In genomic region chr7:139991911-139992310, GRCh38 we compare ENCODE assay signal across 20 cellular contexts.
A peak's percentile ranks its signal among the peaks of the same experiment; 100 is the strongest.
DNase-seq lines count a peak whose midpoint lies in the region; ATAC-seq, FAIRE-seq and TF ChIP-seq lines count a peak whose summit lies in the region.
"Had no signal": no experiment of that assay in that cellular context is flagged by ENCODE, and none has a peak within 500 bp of the region (broad histone marks: within the 10 kb centered on the region; RNA-seq: fewer than 3 reads in every experiment).

No MANE protein-coding gene starts in this region.

- no peaks in the 10 kb centered on the region for H3K9me3 ChIP-seq in HepG2 (ENCODE audit: low read length)
- no peaks in the 10 kb centered on the region for H3K9me3 ChIP-seq in right lobe of liver
- no peaks in the 10 kb centered on the region for H3K9me3 ChIP-seq in neuronal stem cell (replicated peaks in 1 of 2; ENCODE audit: control insufficient read depth in 2 of 2, insufficient read depth in 1 of 2, low read depth in 1 of 2, low read length in 2 of 2)
- H3K9me3 ChIP-seq in mesenchymal stem cell (ENCODE audit: control insufficient read depth, low read length) = no peaks in the 10 kb centered on the region
- H3K9me3 ChIP-seq: A549 had no signal

- no peaks in the 10 kb centered on the region for H3K79me1 ChIP-seq in neuronal stem cell (ENCODE audit: low read depth, low read length)
- H3K79me1 ChIP-seq in mesenchymal stem cell (replicated peaks; ENCODE audit: low read length, poor library complexity, severe bottlenecking) = no peaks in the 10 kb centered on the region

- H3K36me3 ChIP-seq in HepG2 (replicated peaks in 1 of 2; ENCODE audit: control insufficient read depth in 1 of 2, insufficient read depth in 2 of 2, low read length in 2 of 2) = no peaks in the 10 kb centered on the region
- no peaks in the 10 kb centered on the region for H3K36me3 ChIP-seq in right lobe of liver
- H3K36me3 ChIP-seq in neuronal stem cell (replicated peaks in 1 of 2; ENCODE audit: control insufficient read depth in 2 of 2, insufficient read depth in 2 of 2, low read length in 2 of 2) = no peaks in the 10 kb centered on the region
- H3K36me3 ChIP-seq in mesenchymal stem cell (ENCODE audit: control insufficient read depth in 1 of 2, insufficient read depth in 2 of 2, low read depth in 1 of 2, low read length in 2 of 2) = no peaks in the 10 kb centered on the region

- H3K23ac ChIP-seq in neuronal stem cell (ENCODE audit: low read depth, low read length, poor library complexity) = no peak overlapping the region
- no peak overlapping the region for H3K23ac ChIP-seq in mesenchymal stem cell (ENCODE audit: low read length in 2 of 2)

- H3K4me3 ChIP-seq in HepG2 (replicated peaks in 1 of 3; ENCODE audit: insufficient read depth in 1 of 3, low read depth in 2 of 3, low read length in 3 of 3) (no peak overlapping the region), right lobe of liver (no peak overlapping the region), neuronal stem cell (ENCODE audit: low read length in 2 of 2) (no peak overlapping the region), mesenchymal stem cell (ENCODE audit: insufficient read depth in 1 of 2, low read depth in 1 of 2, low read length in 2 of 2) (no peak overlapping the region)
- H3K4me3 ChIP-seq: A549, GM23338 had no signal

- H3K27me3 Mint-ChIP-seq in chondrocyte (ENCODE audit: low read depth) = peaks cover 4% of the 10 kb centered on the region
- H3K27me3 Mint-ChIP-seq: CD4-positive, CD25-positive, alpha-beta regulatory T cell; CD8-positive, alpha-beta memory T cell; IgD-negative memory B cell had no signal

- no peak overlapping the region for H3K4ac ChIP-seq in neuronal stem cell (ENCODE audit: low read length)
- no peak overlapping the region for H3K4ac ChIP-seq in mesenchymal stem cell (ENCODE audit: low read depth in 1 of 2, low read length in 2 of 2)

- no peak overlapping the region for H3K27ac ChIP-seq in HepG2 (ENCODE audit: extremely low read length, insufficient read depth, low read length)
- H3K27ac ChIP-seq in right lobe of liver = no peak overlapping the region
- H3K27ac ChIP-seq in neuronal stem cell (replicated peaks; ENCODE audit: low read length) = no peak overlapping the region
- no peak overlapping the region for H3K27ac ChIP-seq in mesenchymal stem cell (ENCODE audit: low read length, poor library complexity, severe bottlenecking)
- H3K27ac ChIP-seq: 22Rv1, HL-60 had no signal

- FAIRE-seq in HepG2 (lab: Jason Lieb, UNC) (no peak), D721Med (lab: Jason Lieb, UNC) (no peak)
- FAIRE-seq: A549, G401.6, GM12891, H54 had no signal

- H2BK12ac ChIP-seq in neuronal stem cell (ENCODE audit: low read length) (no peak overlapping the region), mesenchymal stem cell (ENCODE audit: low read length in 2 of 2) (no peak overlapping the region)

- no peaks in the 10 kb centered on the region for H3K79me2 ChIP-seq in HepG2 (ENCODE audit: insufficient read depth, low read length)

- H4K8ac ChIP-seq in neuronal stem cell (ENCODE audit: low read depth, low read length) (no peak overlapping the region), mesenchymal stem cell (ENCODE audit: low read length) (no peak overlapping the region)

- no peak overlapping the region for H2BK15ac ChIP-seq in neuronal stem cell (ENCODE audit: low read length)
- H2BK15ac ChIP-seq in mesenchymal stem cell (ENCODE audit: low read depth, poor library complexity, severe bottlenecking) = no peak overlapping the region

- WGBS in HepG2 (ENCODE audit: low lambda C conversion rate) = 44% methylated on average over 4 of the region's 6 CpGs
- WGBS in right lobe of liver (ENCODE audit: insufficient coverage, low coverage, low lambda C conversion rate, missing lambda C conversion rate) = 88% methylated on average over 1 of the region's 6 CpGs
- WGBS in neuronal stem cell (ENCODE audit: extremely low coverage in 2 of 2, insufficient read length in 2 of 2, insufficient replicate concordance in 1 of 2), 2 donors = no CpG with 5 or more reads among the region's 6 CpGs
- WGBS in mesenchymal stem cell = 90% methylated on average over 6 of the region's 6 CpGs

- H2AFZ ChIP-seq in HepG2 (ENCODE audit: low read length) (no peak overlapping the region), neuronal stem cell (ENCODE audit: low read length) (no peak overlapping the region), mesenchymal stem cell (ENCODE audit: low read depth, low read length) (no peak overlapping the region)
- H2AFZ ChIP-seq: GM23338 had no signal

- H3K4me1 ChIP-seq in HepG2 (ENCODE audit: insufficient read depth, low read length) = peaks cover 49% of the 10 kb centered on the region
- H3K4me1 ChIP-seq in right lobe of liver = no peaks in the 10 kb centered on the region
- peaks cover 0 to 6% of the 10 kb centered on the region in 2 donors for H3K4me1 ChIP-seq in neuronal stem cell (ENCODE audit: control insufficient read depth in 2 of 2, insufficient read depth in 1 of 2, low read depth in 1 of 2, low read length in 2 of 2)
- H3K4me1 ChIP-seq in mesenchymal stem cell (ENCODE audit: control insufficient read depth, insufficient read depth, low read depth, low read length) = peaks cover 13% of the 10 kb centered on the region

- H3K4me2 ChIP-seq in HepG2 (ENCODE audit: low read depth, low read length) (0 out of 2 replicates have a peak overlapping the region, but pooled peaks have one; percentile 73), neuronal stem cell (ENCODE audit: insufficient read depth, low read length, poor library complexity, severe bottlenecking) (no peak overlapping the region), mesenchymal stem cell (ENCODE audit: low read length, poor library complexity, severe bottlenecking) (no peak overlapping the region)
- H3K4me2 ChIP-seq: GM23338 had no signal

- TF ChIP-seq CTCF in HepG2 (CRISPR knock-in tag; IDR thresholded peaks at IDR 0.05) (no peak), right lobe of liver (IDR thresholded peaks at IDR 0.05) (no peak), chondrocyte (IDR thresholded peaks at IDR 0.05) (no peak), D721Med (IDR thresholded peaks at IDR 0.05; ENCODE audit: insufficient read depth, missing control alignments) (no peak)

- H3K27me3 ChIP-seq in HepG2 (ENCODE audit: control insufficient read depth in 1 of 2, insufficient read depth in 2 of 2, low read length in 2 of 2) = peaks cover 1 to 26% of the 10 kb centered on the region in 2 experiments; a peak in 4 of 5 replicates
- no peaks in the 10 kb centered on the region for H3K27me3 ChIP-seq in right lobe of liver
- peaks cover 0 to 21% (median 0%) of the 10 kb centered on the region in 3 experiments for H3K27me3 ChIP-seq in neuronal stem cell (ENCODE audit: control insufficient read depth in 3 of 3, insufficient read depth in 3 of 3, low read depth in 1 of 3, low read length in 3 of 3)
- peaks cover 0 to 11% of the 10 kb centered on the region in 2 experiments for H3K27me3 ChIP-seq in mesenchymal stem cell (ENCODE audit: control insufficient read depth in 1 of 2, insufficient read depth in 1 of 2, low read length in 2 of 2)

- no peak overlapping the region for H3K4me3 Mint-ChIP-seq in chondrocyte (ENCODE audit: unreplicated experiment)
- H3K4me3 Mint-ChIP-seq: CD4-positive, CD25-positive, alpha-beta regulatory T cell; CD8-positive, alpha-beta memory T cell; GM23338 had no signal

- no peak overlapping the region for H3K9ac ChIP-seq in HepG2 (ENCODE audit: insufficient read depth, low read depth, low read length)
- H3K9ac ChIP-seq in neuronal stem cell (ENCODE audit: low read depth, low read length, poor library complexity) = no peak overlapping the region
- H3K9ac ChIP-seq in mesenchymal stem cell (ENCODE audit: low read length) = no peak overlapping the region

- peaks cover 12% of the 10 kb centered on the region for H3K4me1 Mint-ChIP-seq in chondrocyte (ENCODE audit: low read depth)
- H3K4me1 Mint-ChIP-seq: CD4-positive, CD25-positive, alpha-beta regulatory T cell; CD8-positive, alpha-beta memory T cell had no signal

- in situ Hi-C loops in HepG2 (cut with HindIII; ENCODE audit: extremely low pct_ligation_motif_present, low pct_unique_long_range_greater_than_20kb) = no loop called here

- H2BK5ac ChIP-seq in neuronal stem cell (ENCODE audit: low read length) (peak overlapping the region; percentile 19), mesenchymal stem cell (ENCODE audit: low read depth, low read length, poor library complexity, severe bottlenecking) (no peak overlapping the region)

- H3K14ac ChIP-seq in neuronal stem cell (ENCODE audit: low read length) (peak overlapping the region; percentile 85), mesenchymal stem cell (ENCODE audit: low read length in 2 of 2) (no peak overlapping the region)

- H3K27ac Mint-ChIP-seq in chondrocyte (ENCODE audit: unreplicated experiment) = no peak overlapping the region
- H3K27ac Mint-ChIP-seq: CD4-positive, CD25-positive, alpha-beta regulatory T cell; CD8-positive, alpha-beta memory T cell; GM23338 had no signal

- no peaks in the 10 kb centered on the region for H4K20me1 ChIP-seq in HepG2 (ENCODE audit: insufficient read depth, low read length)

- CTCF ChIA-PET in HepG2 (lab: Yijun Ruan, JAX; ENCODE audit: low intra/inter-chr PET ratio, low total read pairs) = no interaction called here

- TF ChIP-seq EP300 in HepG2 (IDR thresholded peaks at IDR 0.05; ENCODE audit: low read depth in 2 of 2, low read length in 2 of 2) (no peak), HepG2 (CRISPR knock-in tag; IDR thresholded peaks at IDR 0.05; ENCODE audit: borderline replicate concordance) (no peak)

- intact Hi-C loops in HepG2 (cut with micrococcal nuclease; ENCODE audit: unreplicated experiment) (no loop called here), right lobe of liver (cut with DNase I) (loop anchor here (10.0 kb wide), 3 partner anchors 207 to 377 kb away; no protein-coding TSS in a partner anchor)

- ATAC-seq in HepG2 = no peak; the same call in 2 of the 3 replicates
- no peak for ATAC-seq in right lobe of liver
- ATAC-seq: GM23338 had no signal

- POLR2A ChIA-PET in HepG2 (lab: Yijun Ruan, JAX) = no interaction called here

- BruUV-seq in HepG2 (replicated peaks; lab: Mats Ljungman, UMichigan) = no TSS peak

- H2BK120ac ChIP-seq in neuronal stem cell (ENCODE audit: low read depth, low read length) (peak overlapping the region; percentile 67), mesenchymal stem cell (ENCODE audit: low read depth, low read length) (no peak overlapping the region)

- TF ChIP-seq POLR2A in HepG2 (IDR thresholded peaks at IDR 0.05; ENCODE audit: insufficient read depth in 1 of 2, low read depth in 2 of 2, low read length in 2 of 2) = no peak
- TF ChIP-seq POLR2A in right lobe of liver (IDR thresholded peaks at IDR 0.05) = no peak

- no peaks in the 10 kb centered on the region for H3K36me3 Mint-ChIP-seq in chondrocyte (ENCODE audit: low read depth)
- H3K36me3 Mint-ChIP-seq: CD4-positive, CD25-positive, alpha-beta regulatory T cell had no signal

- H3K18ac ChIP-seq in neuronal stem cell (ENCODE audit: low read length) (peak overlapping the region; percentile 18), mesenchymal stem cell (ENCODE audit: low read depth in 1 of 2, low read length in 2 of 2) (peak overlapping the region in 1 of 2 experiments; percentile 13)

- no peak for TF ChIP-seq RAD21 in HepG2 (CRISPR knock-in tag; IDR thresholded peaks at IDR 0.05)

- no peak overlapping the region for H2AK5ac ChIP-seq in neuronal stem cell (ENCODE audit: low read depth, low read length)
- no peak overlapping the region for H2AK5ac ChIP-seq in mesenchymal stem cell (ENCODE audit: low read length, severe bottlenecking)

- no peaks in the 10 kb centered on the region for H3K9me3 Mint-ChIP-seq in chondrocyte (ENCODE audit: low read depth)
- H3K9me3 Mint-ChIP-seq: CD8-positive, alpha-beta memory T cell; GM23338; IgD-negative memory B cell had no signal

- no peak for DNase-seq in HepG2 (ENCODE audit: low spot score)
- no peak for DNase-seq in right lobe of liver
- DNase-seq in chondrocyte (ENCODE audit: low spot score) = peak; percentile 51
- DNase-seq in neuronal stem cell (ENCODE audit: low spot score) = no peak
- DNase-seq in D721Med (ENCODE audit: insufficient read length, low spot score) = no peak
- no peak for DNase-seq in RPMI8226
- no peak for DNase-seq in mesenchymal stem cell
- DNase-seq: AML-193; CD4-positive, CD25-positive, alpha-beta regulatory T cell; CD8-positive, alpha-beta memory T cell; COR-L47; HCEC 1CT had no signal

- no peak overlapping the region for H4K91ac ChIP-seq in neuronal stem cell (ENCODE audit: low read depth, low read length, poor library complexity)
- H4K91ac ChIP-seq in mesenchymal stem cell (ENCODE audit: low read length) = no peak overlapping the region
